10 cellular contexts compared by ENCODE assay signal in the genomic region with DNA sequence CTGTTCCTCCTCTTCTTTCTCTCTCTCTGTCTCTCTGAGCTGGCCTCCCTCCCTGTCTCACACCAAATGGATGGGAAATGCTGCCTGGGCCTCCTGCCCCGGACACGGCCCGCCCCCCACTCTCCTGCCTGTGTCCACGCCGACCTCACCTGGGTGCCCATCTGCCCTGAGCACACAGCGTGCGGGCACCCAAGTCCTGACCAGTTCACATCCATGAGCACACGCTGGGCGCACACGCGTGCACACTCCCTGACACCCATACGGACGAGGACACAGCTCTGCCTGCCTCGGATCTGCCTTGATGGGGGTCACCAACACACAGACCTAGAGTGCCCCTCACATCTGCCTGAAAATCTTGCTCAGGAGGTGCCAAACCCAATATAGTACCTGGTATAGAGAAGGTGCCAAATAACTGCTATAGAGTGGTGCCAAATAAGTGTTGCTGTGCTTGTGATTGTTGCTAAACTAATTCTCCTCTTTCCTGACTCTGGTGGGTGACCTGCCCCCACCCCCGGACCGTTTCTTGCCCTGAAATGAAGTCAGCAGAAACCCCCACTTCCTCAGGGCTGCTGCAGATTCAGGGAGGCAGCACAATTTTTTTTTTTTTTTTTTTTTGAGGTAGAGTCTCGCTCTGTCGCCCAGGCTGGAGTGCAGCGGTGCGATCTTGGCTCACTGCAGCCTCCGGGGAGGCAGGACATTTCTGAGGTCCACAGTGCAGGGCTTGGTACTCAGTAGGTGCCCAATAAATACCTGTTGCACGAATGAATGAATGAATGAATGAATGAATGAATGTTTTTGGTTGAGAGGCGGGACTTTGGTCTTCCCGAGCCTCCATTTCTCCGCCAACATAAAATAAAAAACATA. TPM values are rescaled to one million over a fixed set of nuclear protein-coding genes. Genes with fewer than 3 reads are reported as not detected.
DNase-seq lines count a peak whose midpoint lies in the region; ATAC-seq and TF ChIP-seq lines count a peak whose summit lies in the region.
"Had no signal": no experiment of that assay in that cellular context is flagged by ENCODE, and none has a peak within 500 bp of the region (broad histone marks: within the 10 kb centered on the region; RNA-seq: fewer than 3 reads in every experiment).

No MANE protein-coding gene starts in this region.

- peaks cover 95% of the 10 kb centered on the region for H3K79me2 ChIP-seq in GM23248 (ENCODE audit: insufficient read depth)

- in situ Hi-C loops in GM23248 (cut with MboI) = no loop called here

- H3K27ac ChIP-seq in GM23248 (peak overlapping the region; percentile 82), breast epithelium (peak overlapping the region; percentile 70 to 99), suprapubic skin (peak overlapping the region; percentile 95)

- no peaks in the 10 kb centered on the region for H3K9me3 Mint-ChIP-seq in memory B cell

- H3K9me3 ChIP-seq in GM23248 (ENCODE audit: low read depth) = no peaks in the 10 kb centered on the region
- H3K9me3 ChIP-seq in breast epithelium = no peaks in the 10 kb centered on the region
- no peaks in the 10 kb centered on the region for H3K9me3 ChIP-seq in suprapubic skin

- peak overlapping the region; percentile 4 for H3K27ac Mint-ChIP-seq in memory B cell

- H3K9ac ChIP-seq in GM23248 = peak overlapping the region; percentile 95

- H3K4me2 ChIP-seq in GM23248 (ENCODE audit: unreplicated experiment) = peak overlapping the region; percentile 99

- no peaks in the 10 kb centered on the region for H3K36me3 ChIP-seq in GM23248 (ENCODE audit: low read depth)
- H3K36me3 ChIP-seq in breast epithelium = no peaks in the 10 kb centered on the region
- H3K36me3 ChIP-seq in suprapubic skin = no peaks in the 10 kb centered on the region

- peaks cover 35% of the 10 kb centered on the region for H3K4me1 Mint-ChIP-seq in memory B cell

- TF ChIP-seq POLR2A in breast epithelium (IDR thresholded peaks at IDR 0.05) (no peak), suprapubic skin (IDR thresholded peaks at IDR 0.05) (no peak)

- no peak overlapping the region for H2AFZ ChIP-seq in GM23248

- TF ChIP-seq CTCF in breast epithelium (IDR thresholded peaks at IDR 0.05) = no peak
- TF ChIP-seq CTCF in suprapubic skin (IDR thresholded peaks at IDR 0.05) = no peak

- H3K27me3 ChIP-seq in GM23248 (replicated peaks; ENCODE audit: insufficient read depth) (no peaks in the 10 kb centered on the region), breast epithelium (no peaks in the 10 kb centered on the region), suprapubic skin (no peaks in the 10 kb centered on the region)

- DNase-seq in GM23248 (no peak), breast epithelium (ENCODE audit: low spot score in 2 of 2) (no peak), memory B cell (ENCODE audit: low spot score in 2 of 2) (no peak), suprapubic skin (ENCODE audit: low spot score in 2 of 2) (no peak), sciatic nerve (ENCODE audit: low spot score) (no peak)
- DNase-seq in effector CD8-positive, alpha-beta T cell (lab: John Stamatoyannopoulos, UW) = no peak
- DNase-seq: activated CD4-positive, alpha-beta T cell treated with anti-CD3 and anti-CD28 coated beads, Interleukin-2, amount 50 U/mL, for 1 hour; NCI-H1092; stimulated activated CD4-positive, alpha-beta T cell treated with anti-CD3 and anti-CD28 coated beads, Interleukin-15, amount 100 ng/mL, for 24 hours had no signal

- peak overlapping the region; percentile 91 for H3K4me3 ChIP-seq in GM23248
- H3K4me3 ChIP-seq in breast epithelium = peak overlapping the region in 2 of 3 donors; percentile 95
- H3K4me3 ChIP-seq in suprapubic skin = peak overlapping the region; percentile 72

- 52 to 56% methylated on average over 20 to 25 of the region's 25 CpGs for WGBS in GM23248 (ENCODE audit: low coverage in 1 of 2, low lambda C conversion rate in 2 of 2, missing lambda C conversion rate in 2 of 2), 2 experiments
- 56% methylated on average over 25 of the region's 25 CpGs for WGBS in suprapubic skin

- H4K20me1 ChIP-seq in GM23248 (ENCODE audit: insufficient read depth) = peaks cover 14% of the 10 kb centered on the region; the same call in 1 of the 2 replicates

- no peak for TF ChIP-seq EP300 in suprapubic skin (IDR thresholded peaks at IDR 0.05)

- H3K4me3 Mint-ChIP-seq in memory B cell = peak overlapping the region; percentile 60

- peaks cover 8% of the 10 kb centered on the region for H3K27me3 Mint-ChIP-seq in memory B cell

- H3K9me2 ChIP-seq in GM23248 (ENCODE audit: insufficient read depth) = no peaks in the 10 kb centered on the region

- H3F3A ChIP-seq in GM23248 (ENCODE audit: insufficient read depth) = peaks cover 34% of the 10 kb centered on the region

- ATAC-seq in memory B cell (ENCODE audit: low read depth) (peak; percentile 50), sciatic nerve (no peak), GM18519 (IDR thresholded peaks at IDR 0.05; ENCODE audit: low FRiP score, unreplicated experiment) (no peak)

- H3K36me3 Mint-ChIP-seq in memory B cell = peaks cover 5% of the 10 kb centered on the region

- intact Hi-C loops in breast epithelium (cut with DNase I; ENCODE audit: low total_unique reads) = no loop called here
- intact Hi-C loops in sciatic nerve (cut with DNase I) = no loop called here

- H3K4me1 ChIP-seq in GM23248 (ENCODE audit: insufficient read depth) (peaks cover 30% of the 10 kb centered on the region), breast epithelium (peaks cover 4 to 16% of the 10 kb centered on the region in 2 donors), suprapubic skin (peaks cover 79% of the 10 kb centered on the region)

RNA-seq across cellular contexts. Expression of gene NFIC, which starts 4.6 kb away (rescaled TPM):
- 50.4 and 51.9 TPM in 2 replicates for total RNA-seq in GM23248 (2014; rRNA removed; shearing (Covaris generic))
- polyA plus RNA-seq in GM23248 (2016; fragmentation: Nextera tagmentation; extraction: Ambion mirVana) = 106 and 108 TPM in 2 replicates
- total RNA-seq in breast epithelium (10 to 100 TPM; 48.9 to 97.8 (median 73.1) TPM), suprapubic skin (100 to 1,000 TPM; 135 to 234 (median 194) TPM), sciatic nerve (178 TPM)
